In genomic region chr16:64234200-64234599, GRCh38 we compare ENCODE assay signal across 17 cellular contexts.
DNase-seq lines count a peak whose midpoint lies in the region; ATAC-seq and TF ChIP-seq lines count a peak whose summit lies in the region.
"Had no signal": no experiment of that assay in that cellular context is flagged by ENCODE, and none has a peak within 500 bp of the region (broad histone marks: within the 10 kb centered on the region; RNA-seq: fewer than 3 reads in every experiment).

No MANE protein-coding gene starts in this region.

- H3K4me3 Mint-ChIP-seq in stimulated activated naive CD8-positive, alpha-beta T cell treated with anti-CD3 and anti-CD28 coated beads, Interleukin-15, amount 100 ng/mL, for 72 hours, result no peak overlapping the region
- H3K4me3 Mint-ChIP-seq: CD4-positive, CD25-positive, alpha-beta regulatory T cell; CD8-positive, alpha-beta memory T cell; HFFc6 had no signal

- no peaks in the 10 kb centered on the region for H3K36me3 ChIP-seq in heart left ventricle
- H3K36me3 ChIP-seq in left ventricle myocardium inferior, result no peaks in the 10 kb centered on the region
- H3K36me3 ChIP-seq: BE2C had no signal

- intact Hi-C loops in heart left ventricle (cut with DNase I), result loop anchor here in 1 of 10 donors (1.0 kb wide), 1 partner anchor 10 kb away; no protein-coding TSS in a partner anchor
- intact Hi-C loops in left cardiac atrium (cut with DNase I), result no loop called here
- intact Hi-C loops in left ventricle myocardium inferior (cut with micrococcal nuclease), result no loop called here
- intact Hi-C loops in posterior vena cava (cut with DNase I), result no loop called here

- no peaks in the 10 kb centered on the region for H3K27me3 Mint-ChIP-seq in stimulated activated naive CD8-positive, alpha-beta T cell treated with anti-CD3 and anti-CD28 coated beads, Interleukin-15, amount 100 ng/mL, for 72 hours
- H3K27me3 Mint-ChIP-seq: CD4-positive, CD25-positive, alpha-beta regulatory T cell; CD8-positive, alpha-beta memory T cell had no signal

- TF ChIP-seq CTCF in heart left ventricle (IDR thresholded peaks at IDR 0.05) (no peak), left ventricle myocardium inferior (IDR thresholded peaks at IDR 0.05; ENCODE audit: borderline replicate concordance) (no peak)

- no peak overlapping the region for H3K27ac Mint-ChIP-seq in stimulated activated naive CD8-positive, alpha-beta T cell treated with anti-CD3 and anti-CD28 coated beads, Interleukin-15, amount 100 ng/mL, for 72 hours
- H3K27ac Mint-ChIP-seq: CD8-positive, alpha-beta memory T cell; HFFc6 had no signal

- no peaks in the 10 kb centered on the region for H3K27me3 ChIP-seq in heart left ventricle
- H3K27me3 ChIP-seq in left ventricle myocardium inferior (ENCODE audit: low read depth), result no peaks in the 10 kb centered on the region
- H3K27me3 ChIP-seq: BE2C had no signal

- no peak for TF ChIP-seq POLR2A in heart left ventricle (IDR thresholded peaks at IDR 0.05)

- DNase-seq in heart left ventricle, result peak in 2 of 5 donors; percentile 31 to 38
- no peak for DNase-seq in left cardiac atrium
- peak; percentile 15 for DNase-seq in left ventricle myocardium inferior
- DNase-seq in posterior vena cava (ENCODE audit: low spot score), result peak; percentile 47
- DNase-seq in HCEC 1CT, result no peak
- DNase-seq in stimulated activated naive CD8-positive, alpha-beta T cell treated with anti-CD3 and anti-CD28 coated beads, Interleukin-15, amount 100 ng/mL, for 72 hours, result no peak
- no peak for DNase-seq in H4 (ENCODE audit: low spot score)
- DNase-seq: BE2C; C1 segment of cervical spinal cord; CD4-positive, CD25-positive, alpha-beta regulatory T cell; CD8-positive, alpha-beta memory T cell; COR-L47; DMS 273 treated with DMSO at 0.1 percent for 48 hours; GM23248; HFFc6 had no signal

- H3K9me3 ChIP-seq in heart left ventricle (peaks cover 0 to 19% (median 0%) of the 10 kb centered on the region in 12 donors), left ventricle myocardium inferior (replicated peaks) (peaks cover 16% of the 10 kb centered on the region)
- H3K9me3 ChIP-seq: BE2C had no signal

- ATAC-seq in heart left ventricle (peak; percentile 46 to 82 (median 62)), left cardiac atrium (no peak)
- ATAC-seq in stimulated activated naive CD8-positive, alpha-beta T cell treated with anti-CD3 and anti-CD28 coated beads, Interleukin-15, amount 100 ng/mL, for 72 hours, result no peak
- ATAC-seq: HCT116 had no signal

- no peaks in the 10 kb centered on the region for H3K4me1 Mint-ChIP-seq in stimulated activated naive CD8-positive, alpha-beta T cell treated with anti-CD3 and anti-CD28 coated beads, Interleukin-15, amount 100 ng/mL, for 72 hours
- H3K4me1 Mint-ChIP-seq: CD4-positive, CD25-positive, alpha-beta regulatory T cell; CD8-positive, alpha-beta memory T cell had no signal

- WGBS in heart left ventricle, 4 donors, result 31 to 65% (median 57%) methylated on average over 3 of the region's 3 CpGs

- H3K9me3 Mint-ChIP-seq in stimulated activated naive CD8-positive, alpha-beta T cell treated with anti-CD3 and anti-CD28 coated beads, Interleukin-15, amount 100 ng/mL, for 72 hours, result peaks cover 0 to 9% of the 10 kb centered on the region in 2 donors
- H3K9me3 Mint-ChIP-seq: HFFc6 had no signal

- H3K4me3 ChIP-seq in heart left ventricle (no peak overlapping the region), left ventricle myocardium inferior (no peak overlapping the region)
- H3K4me3 ChIP-seq: GM23248 had no signal

- H3K27ac ChIP-seq in heart left ventricle (peak overlapping the region in 1 of 12 donors; percentile 33), left ventricle myocardium inferior (replicated peaks) (no peak overlapping the region)
- H3K27ac ChIP-seq: GM23248, HL-60 had no signal

- H3K4me1 ChIP-seq in heart left ventricle, result peaks cover 0 to 9% (median 1%) of the 10 kb centered on the region in 12 donors
- H3K4me1 ChIP-seq in left ventricle myocardium inferior, result peaks cover 28% of the 10 kb centered on the region
- H3K4me1 ChIP-seq: BE2C had no signal

Comparison
In these comparisons a context has a peak if more than half of its experiments do, and no peak if none do; other contexts are left out.
1. ATAC-seq: peak in heart left ventricle (4 of 4); none in left cardiac atrium (0 of 2) and stimulated activated naive CD8-positive, alpha-beta T cell treated with anti-CD3 and anti-CD28 coated beads, Interleukin-15, amount 100 ng/mL, for 72 hours (single experiment).
2. DNase-seq: peak in left ventricle myocardium inferior (single experiment) and posterior vena cava (single experiment); none in left cardiac atrium (single experiment), HCEC 1CT (single experiment), stimulated activated naive CD8-positive, alpha-beta T cell treated with anti-CD3 and anti-CD28 coated beads, Interleukin-15, amount 100 ng/mL, for 72 hours (0 of 2) and H4 (single experiment).